Comparison of ENCODE assay signal across 8 cellular contexts in the genomic region with DNA sequence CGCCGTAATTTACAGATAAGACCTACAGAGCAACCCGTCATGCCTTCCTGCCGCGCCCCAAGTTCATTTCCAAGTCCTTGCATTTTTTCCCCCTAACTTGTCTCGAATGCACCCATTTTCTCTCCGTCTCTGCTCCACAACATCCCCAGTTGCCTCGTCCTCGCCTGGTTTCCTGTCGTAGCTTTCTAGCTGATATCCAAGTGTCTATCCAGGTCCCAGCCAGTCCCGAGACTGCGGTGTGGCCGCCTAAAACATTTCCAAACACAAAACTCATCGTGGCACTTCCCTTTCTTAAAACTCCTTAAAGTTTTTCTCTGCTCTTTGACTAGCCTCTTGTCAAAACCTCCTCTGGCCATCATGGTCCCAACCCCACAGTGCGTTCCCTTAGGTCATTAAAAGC. TPM values are rescaled to one million over a fixed set of nuclear protein-coding genes. Genes with fewer than 3 reads are reported as not detected.
DNase-seq lines count a peak whose midpoint lies in the region; ATAC-seq, FAIRE-seq and TF ChIP-seq lines count a peak whose summit lies in the region.

No MANE protein-coding gene starts in this region.

- intact Hi-C loops in HCT116 (cut with micrococcal nuclease): no loop called here
- intact Hi-C loops in GM12878 (cut with micrococcal nuclease; ENCODE audit: unreplicated experiment): no loop called here

- SMC1A ChIA-PET in GM12878 (lab: Charles Lee; ENCODE audit: uncharacterized antibody, unreplicated experiment): interaction anchor here (0.5 to 4.0 kb wide), 19 partner anchors 8 to 1201 kb away, joined by 3 to 41 read pairs (median 3); no protein-coding TSS in a partner anchor

- H3K4me3 ChIP-seq in A549: peak overlapping the region; percentile 46; the same call in 2 of the 3 replicates
- peak overlapping the region; percentile 47 to 55; a peak in 3 of 4 replicates for H3K4me3 ChIP-seq in HCT116 (replicated peaks in 1 of 2; ENCODE audit: low read depth in 1 of 2, low read length in 2 of 2)
- H3K4me3 ChIP-seq in GM12878: peak overlapping the region; percentile 81

- in situ Hi-C loops in GM12878 (cut with MboI): no loop called here

- TF ChIP-seq POLR2A in A549 (IDR thresholded peaks at IDR 0.05; ENCODE audit: low read length): no peak
- no peak for TF ChIP-seq POLR2A in HCT116 (IDR thresholded peaks at IDR 0.05; ENCODE audit: borderline replicate concordance, extremely low read depth, insufficient read depth, insufficient read length)
- TF ChIP-seq POLR2A in GM12878 (IDR thresholded peaks at IDR 0.05; ENCODE audit: low read depth, low read length): no peak

- H3K27ac ChIP-seq in A549 (peak overlapping the region in 1 of 2 experiments; percentile 83; a peak in 4 of 6 replicates), HCT116 (ENCODE audit: low read depth, low read length) (no peak overlapping the region), GM12878 (ENCODE audit: control insufficient read depth, insufficient read depth) (peak overlapping the region; percentile 72)

- 96% methylated on average over 15 of the region's 15 CpGs for WGBS in A549 (ENCODE audit: missing lambda C conversion rate)
- WGBS in GM12878 (ENCODE audit: insufficient coverage, insufficient replicate concordance, low lambda C conversion rate, missing lambda C conversion rate): 51% methylated on average over 15 of the region's 15 CpGs

- H3K9me2 ChIP-seq in HCT116 (ENCODE audit: insufficient read depth): no peaks in the 10 kb centered on the region

- H3K4me2 ChIP-seq in A549 (peak overlapping the region; percentile 85), HCT116 (ENCODE audit: low read length) (peak overlapping the region; percentile 74), GM12878 (ENCODE audit: control insufficient read depth, insufficient read depth) (peak overlapping the region; percentile 84)

- H3K27me3 ChIP-seq in HCT116 (ENCODE audit: insufficient read depth, low read length) (no peaks in the 10 kb centered on the region), GM12878 (replicated peaks in 1 of 2; ENCODE audit: control insufficient read depth in 2 of 2, insufficient read depth in 2 of 2, low read length in 1 of 2) (no peaks in the 10 kb centered on the region)

- H3K36me3 ChIP-seq in HCT116 (ENCODE audit: control insufficient read depth in 1 of 2, insufficient read depth in 2 of 2, low read length in 2 of 2) (peaks cover 0 to 5% of the 10 kb centered on the region in 2 experiments; a peak in 1 of 4 replicates), GM12878 (ENCODE audit: control insufficient read depth in 2 of 2, insufficient read depth in 2 of 2, low read length in 1 of 2) (no peaks in the 10 kb centered on the region)

- TF ChIP-seq EP300 in A549 (IDR thresholded peaks at IDR 0.05) (no peak), GM12878 (IDR thresholded peaks at IDR 0.05; ENCODE audit: borderline replicate concordance in 1 of 2, control insufficient read depth in 1 of 2, low read depth in 2 of 2, low read length in 2 of 2) (no peak)

- no peaks in the 10 kb centered on the region for H3K9me3 ChIP-seq in A549
- H3K9me3 ChIP-seq in HCT116 (ENCODE audit: control insufficient read depth in 1 of 2, insufficient read depth in 1 of 2, low read depth in 1 of 2, low read length in 2 of 2): no peaks in the 10 kb centered on the region
- no peaks in the 10 kb centered on the region for H3K9me3 ChIP-seq in GM12878 (replicated peaks; ENCODE audit: control insufficient read depth, insufficient read depth, low read length)

- H2AFZ ChIP-seq in HCT116 (ENCODE audit: low read depth, low read length, poor library complexity, severe bottlenecking) (peak overlapping the region; percentile 78), GM12878 (ENCODE audit: control insufficient read depth, low read depth, low read length) (peak overlapping the region; percentile 69)

- H3K9ac ChIP-seq in HCT116 (ENCODE audit: low read length) (peak overlapping the region; percentile 59), GM12878 (ENCODE audit: control insufficient read depth, insufficient read depth, low read length) (peak overlapping the region; percentile 73)

- RAD21 ChIA-PET in HCT116 (lab: Charles Lee; ENCODE audit: low non-redundant PET in 1 of 2, low total read pairs in 2 of 2, uncharacterized antibody in 2 of 2, unreplicated experiment in 2 of 2) (no interaction called here), GM12878 (lab: Charles Lee; ENCODE audit: unreplicated experiment) (interaction anchor here (0.6 to 7.6 kb wide), 4 partner anchors 20 to 488 kb away, joined by 3 to 59 read pairs (median 10); no protein-coding TSS in a partner anchor)

- TF ChIP-seq RAD21 in A549 (conservative IDR thresholded peaks at IDR 0.05 in 1 of 2, IDR thresholded peaks at IDR 0.05 in 1 of 2) (no peak), HCT116 (IDR thresholded peaks at IDR 0.05; ENCODE audit: low read depth) (no peak), GM12878 (IDR thresholded peaks at IDR 0.05; ENCODE audit: insufficient read depth, low read depth, low read length) (no peak)

- TF ChIP-seq CTCF in A549 (IDR thresholded peaks at IDR 0.05) (no peak), HCT116 (IDR thresholded peaks at IDR 0.05 in 2 of 3, conservative IDR thresholded peaks at IDR 0.05 in 1 of 3; ENCODE audit: borderline replicate concordance in 1 of 3, insufficient read depth in 1 of 3, low read depth in 2 of 3, low read length in 2 of 3) (no peak), GM12878 (IDR thresholded peaks at IDR 0.05 in 2 of 3, conservative IDR thresholded peaks at IDR 0.05 in 1 of 3; ENCODE audit: control insufficient read depth in 2 of 3, extremely low read depth in 1 of 3, insufficient read depth in 1 of 3, low read depth in 3 of 3, low read length in 3 of 3) (no peak)

- DNase-seq in A549 (ENCODE audit: low read depth in 1 of 2, low spot score in 1 of 2) (no peak), HCT116 (ENCODE audit: low read depth, low spot score) (no peak), GM12878 (ENCODE audit: low read depth, low spot score) (no peak), midbrain (lab: John Stamatoyannopoulos, UW) (peak; percentile 6), RCC 7860 (ENCODE audit: low spot score) (no peak), NCI-H524 treated with DMSO at 0.1 percent for 48 hours (lab: John Stamatoyannopoulos, UW) (no peak)
- no peak for DNase-seq in activated CD8-positive, alpha-beta memory T cell treated with anti-CD3 and anti-CD28 coated beads, Interleukin-2, amount 50 U/mL, for 48 hours
- DNase-seq in stimulated activated CD4-positive, alpha-beta T cell treated with anti-CD3 and anti-CD28 coated beads, Interleukin-4, amount 100 ng/mL, for 4 hours: no peak

- H3K79me2 ChIP-seq in HCT116 (ENCODE audit: insufficient read depth, low read length) (peaks cover 35% of the 10 kb centered on the region), GM12878 (ENCODE audit: control insufficient read depth, insufficient read depth, low read length) (peaks cover 42% of the 10 kb centered on the region)

- POLR2A ChIA-PET in A549 (lab: Yijun Ruan, JAX): no interaction called here
- POLR2A ChIA-PET in HCT116 (lab: Charles Lee): no interaction called here
- POLR2A ChIA-PET in GM12878 (lab: Charles Lee): interaction anchor here (0.9 to 4.0 kb wide), 3 partner anchors 8 to 73 kb away, joined by 5 to 22 read pairs (median 18); no protein-coding TSS in a partner anchor

- H3K4me1 ChIP-seq in A549: peaks cover 10% of the 10 kb centered on the region; the same call in 2 of the 3 replicates
- H3K4me1 ChIP-seq in HCT116 (ENCODE audit: control insufficient read depth in 1 of 2, insufficient read depth in 2 of 2, low read length in 2 of 2): peaks cover 3 to 20% of the 10 kb centered on the region in 2 experiments; a peak in 3 of 4 replicates
- H3K4me1 ChIP-seq in GM12878 (ENCODE audit: control insufficient read depth, insufficient read depth, low read length): 0 out of 2 replicates have a peak, but pooled peaks cover 5% of the 10 kb centered on the region

- FAIRE-seq in A549 (lab: Jason Lieb, UNC): no peak
- no peak for FAIRE-seq in GM12878 (lab: Jason Lieb, UNC)
- FAIRE-seq in RCC 7860 (lab: Jason Lieb, UNC): no peak

- H4K20me1 ChIP-seq in HCT116 (ENCODE audit: insufficient read depth): no peaks in the 10 kb centered on the region
- no peaks in the 10 kb centered on the region for H4K20me1 ChIP-seq in GM12878 (ENCODE audit: control insufficient read depth, insufficient read depth)

- BruUV-seq in HCT116 (replicated peaks; lab: Mats Ljungman, UMichigan) (TSS peak; percentile 80), GM12878 (replicated peaks; lab: Mats Ljungman, UMichigan) (no TSS peak)

- CTCF ChIA-PET in A549 (lab: Yijun Ruan, JAX): no interaction called here
- CTCF ChIA-PET in HCT116 (lab: Charles Lee): interaction anchor here (0.6 kb wide), 1 partner anchor 459 kb away, joined by 3 read pairs; no protein-coding TSS in a partner anchor
- CTCF ChIA-PET in GM12878 (lab: Yijun Ruan, JAX): interaction anchor here (0.9 to 1.1 kb wide), 2 partner anchors 20 to 74 kb away, joined by 3 read pairs; no protein-coding TSS in a partner anchor

- ATAC-seq in A549 (no peak), HCT116 (no peak), GM12878 (no peak)

TF ChIP-seq in HCT116, 20 proteins besides CTCF, POLR2A, EP300 and RAD21 (continues in another document):
- no peak for TF ChIP-seq JUND (IDR thresholded peaks at IDR 0.05)

RNA-seq across cellular contexts. Expression of gene BARD1, which starts 1.2 kb away (rescaled TPM):
- polyA plus RNA-seq in A549 (2011; rRNA removed) (8.4 and 9.9 TPM in 2 replicates), A549 (2017; fragmentation: RNase III; extraction: RNeasy Plus Mini Kit Qiagen cat#74134 plus additional on column Dnase treatment) (5.5 to 8.3 TPM (median 7.9 TPM) in 3 replicates), GM12878 (2011; rRNA removed) (26.8 and 38.1 TPM in 2 replicates), GM12878 (2014; fragmentation: Illumina TruSeq; extraction: Trizol) (23.2 and 27.5 TPM in 2 replicates), GM12878 (2014; fragmentation: Nextera tagmentation; extraction: Ambion mirVana) (10 to 100 TPM; 15.3 to 44.0 TPM), GM12878 (2014; rRNA removed) (14.0 and 15.9 TPM in 2 replicates), GM12878 (2016; fragmentation: Nextera tagmentation; extraction: Ambion mirVana) (10 to 100 TPM; 37.7 to 38.0 TPM)
- polyA plus RNA-seq in A549 (2012; cell fraction: cytosol; rRNA removed): 3.4 and 3.6 TPM in 2 replicates
- 6.2 and 8.8 TPM in 2 replicates for polyA plus RNA-seq in A549 (2012; cell fraction: nucleus; rRNA removed)
- polyA minus RNA-seq in A549 (2011; rRNA and poly(A)+ RNA removed): 33.7 and 36.2 TPM in 2 replicates
- total RNA-seq in HCT116 (2021; ENCODE audit: unreplicated experiment) (19.3 TPM), GM12878 (2014; rRNA removed) (30.4 and 35.9 TPM in 2 replicates), GM12878 (2014; rRNA removed; fragmentation: Illumina TruSeq; extraction: Trizol) (32.7 and 35.9 TPM in 2 replicates), GM12878 (2021) (45.7 and 47.2 TPM in 2 replicates)
- polyA plus RNA-seq in HCT116 (2012): 9.5 and 13.8 TPM in 2 replicates
- 71.2 and 81.2 TPM in 2 replicates for total RNA-seq in GM12878 (2013; cell fraction: nucleolus; rRNA removed)
- polyA plus RNA-seq in GM12878 (2011; ENCODE audit: low read depth): 6.2 TPM
- 17.7 and 22.0 TPM in 2 replicates for polyA plus RNA-seq in GM12878 (2011; cell fraction: cytosol; rRNA removed)
- 27.9 and 34.0 TPM in 2 replicates for polyA plus RNA-seq in GM12878 (2011; cell fraction: nucleus; rRNA removed)
- 9.3 and 11.4 TPM in 2 replicates for polyA plus RNA-seq in GM12878 (2012)
- polyA minus RNA-seq in GM12878 (2011; rRNA and poly(A)+ RNA removed): 109 and 155 TPM in 2 replicates
- 52.3 and 60.2 TPM in 2 replicates for polyA minus RNA-seq in GM12878 (2011; cell fraction: cytosol; rRNA and poly(A)+ RNA removed)
- 72.5 and 107 TPM in 2 replicates for polyA minus RNA-seq in GM12878 (2011; cell fraction: nucleus; rRNA and poly(A)+ RNA removed)
